34 cellular contexts compared by ENCODE assay signal in the genomic region with DNA sequence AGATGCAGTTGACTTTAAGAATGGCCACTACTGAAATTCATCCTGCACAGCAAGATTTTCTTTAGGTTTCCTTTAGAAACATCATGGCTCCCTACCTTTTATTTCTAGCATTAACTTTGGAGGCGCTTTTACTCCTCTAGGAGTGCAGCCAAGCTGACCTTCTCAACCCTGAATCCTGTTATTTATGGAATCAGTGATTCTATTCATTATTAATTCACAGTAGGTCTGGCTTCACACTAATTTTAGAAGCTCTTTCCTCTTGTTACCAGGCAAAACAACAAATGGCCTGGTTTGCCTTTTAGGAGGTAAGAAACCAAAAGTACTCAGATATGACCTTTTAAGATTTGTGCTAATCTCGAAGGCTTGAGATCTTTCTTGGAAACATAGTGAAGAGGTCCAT.
"Had no signal": no experiment of that assay in that cellular context is flagged by ENCODE, and none has a peak within 500 bp of the region (broad histone marks: within the 10 kb centered on the region; RNA-seq: fewer than 3 reads in every experiment).

No MANE protein-coding gene starts in this region.

- DNase-seq: activated B cell treated with CpG ODN at 0.5 μM for 24 hours; activated CD4-positive, alpha-beta memory T cell treated with anti-CD3 and anti-CD28 coated beads, Interleukin-2, amount 10 ng/mL, durations not matched to agents 7 days and 5 days; activated CD4-positive, alpha-beta T cell treated with anti-CD3 and anti-CD28 coated beads for 4 hours; activated CD4-positive, CD25-positive, alpha-beta regulatory T cell treated with anti-CD3 and anti-CD28 coated beads, Interleukin-2, amount 50 U/mL, for 72 hours; activated CD8-positive, alpha-beta memory T cell treated with anti-CD3 and anti-CD28 coated beads for 24 hours; activated CD8-positive, alpha-beta memory T cell treated with anti-CD3 and anti-CD28 coated beads, Interleukin-2, amount 10 ng/mL, durations not matched to agents 7 days and 5 days; activated CD8-positive, alpha-beta memory T cell treated with anti-CD3 and anti-CD28 coated beads, Interleukin-2, amount 50 U/mL, for 48 hours; activated effector memory CD4-positive, alpha-beta T cell treated with Interleukin-2 at 50 U/mL for 16 hours; activated naive CD4-positive, alpha-beta T cell treated with anti-CD3 and anti-CD28 coated beads, Interleukin-2, amount 50 U/mL, for 16 hours; activated naive CD8-positive, alpha-beta T cell treated with anti-CD3 and anti-CD28 coated beads for 36 hours; activated T-cell treated with anti-CD3 and anti-CD28 coated beads, Interleukin-2, amount 50 U/mL, for 48 hours; amniotic stem cell; aorta; brain microvascular endothelial cell; MM.1S; MV-4-11; NCI-H1092; NCI-H1436 treated with DMSO at 0.1 percent for 48 hours; NCI-H187; NCI-H2029 treated with DMSO at 0.1 percent for 48 hours; NCI-H2107; NCI-H2171; NCI-H510A; NCI-H526; NCI-H748 treated with DMSO at 0.1 percent for 48 hours; NK-92 treated with Interleukin-12 subunit alpha and Interleukin-12 subunit beta, amount 100 ng/mL, for 24 hours; PC-3; Peyer's patch; RPMI8226; SIG-M5; T-cell; T-helper 17 cell had no signal

- H3K27ac ChIP-seq: brain microvascular endothelial cell, KMS-11, Peyer's patch, VCaP had no signal

- H3K4me1 ChIP-seq: Peyer's patch had no signal

- H3K27me3 ChIP-seq: brain microvascular endothelial cell, Peyer's patch had no signal

- H3K9me3 ChIP-seq: Peyer's patch had no signal

- H3K36me3 ChIP-seq: brain microvascular endothelial cell, Peyer's patch had no signal

- H3K4me3 ChIP-seq: Peyer's patch had no signal
